Comparison of ENCODE assay signal across 9 cellular contexts in the genomic region with DNA sequence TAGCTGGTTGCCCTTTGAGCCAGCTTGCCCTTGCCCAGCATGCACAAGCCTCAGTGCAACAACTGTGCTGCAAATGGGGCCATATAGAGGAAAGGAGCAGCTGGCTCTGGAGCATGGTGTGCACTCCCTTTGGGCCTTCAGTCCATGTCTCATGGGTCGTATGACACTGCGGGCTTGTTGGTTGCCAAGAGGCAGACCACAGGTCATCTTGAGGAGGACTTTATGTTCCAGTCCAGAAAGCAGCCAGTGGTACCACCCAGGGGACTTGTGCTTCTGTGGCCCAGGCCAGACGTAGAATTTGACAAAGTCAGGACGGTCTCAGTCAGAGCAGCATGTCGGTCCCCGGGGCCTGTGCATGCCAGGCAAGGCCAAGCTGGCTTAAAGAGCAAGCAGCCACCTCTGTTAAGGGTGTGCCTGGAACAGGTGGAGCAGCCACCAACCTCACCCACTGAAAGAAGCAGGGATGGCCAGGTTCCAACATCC. TPM values are rescaled to one million over a fixed set of nuclear protein-coding genes. Genes with fewer than 3 reads are reported as not detected.
DNase-seq lines count a peak whose midpoint lies in the region; ATAC-seq and TF ChIP-seq lines count a peak whose summit lies in the region.
"Not testable (repeated sequence)": the region's sequence is repeated elsewhere in the genome, so short reads cannot be mapped to it uniquely, and the experiment has no call there.
"Had no signal": no experiment of that assay in that cellular context is flagged by ENCODE, and none has a peak within 500 bp of the region (broad histone marks: within the 10 kb centered on the region; RNA-seq: fewer than 3 reads in every experiment).

No MANE protein-coding gene starts in this region.

- H3K27ac ChIP-seq in RWPE2 (ENCODE audit: poor library complexity, severe bottlenecking); lower lobe of right lung; upper lobe of left lung: not testable (repeated sequence)

- TF ChIP-seq POLR2A in upper lobe of left lung (IDR thresholded peaks at IDR 0.05) = not testable (repeated sequence)

- not testable (repeated sequence) for TF ChIP-seq CTCF in RWPE2 (IDR thresholded peaks at IDR 0.05; ENCODE audit: poor library complexity, severe bottlenecking); lower lobe of right lung (IDR thresholded peaks at IDR 0.05); upper lobe of left lung (IDR thresholded peaks at IDR 0.05)

- not testable (repeated sequence) for H3K36me3 Mint-ChIP-seq in central memory CD8-positive, alpha-beta T cell (ENCODE audit: insufficient read depth); stimulated activated effector memory CD8-positive, alpha-beta T cell treated with anti-CD3 and anti-CD28 coated beads, Interleukin-12 subunit alpha, Interleukin-12 subunit beta, amount 100 ng/mL, for 72 hours

- ATAC-seq in RWPE2 (ENCODE audit: low read depth) (peak; percentile 29; the same call in 1 of the 3 replicates), lower lobe of right lung (peak; percentile 49 to 52), upper lobe of left lung (ENCODE audit: low FRiP score in 2 of 2) (peak; percentile 59 to 92)
- ATAC-seq in central memory CD8-positive, alpha-beta T cell (replicated peaks; ENCODE audit: extremely low read depth, poor library complexity, severe bottlenecking) = peak; percentile 32
- ATAC-seq in stimulated activated effector memory CD8-positive, alpha-beta T cell treated with anti-CD3 and anti-CD28 coated beads, Interleukin-12 subunit alpha, Interleukin-12 subunit beta, amount 100 ng/mL, for 72 hours = peak; percentile 57

- WGBS in upper lobe of left lung, 2 donors = 90 to 93% methylated on average over 2 of the region's 6 CpGs

- not testable (repeated sequence) for TF ChIP-seq EP300 in upper lobe of left lung (IDR thresholded peaks at IDR 0.05)

- H3K4me1 ChIP-seq in RWPE2 (ENCODE audit: insufficient read depth, poor library complexity, severe bottlenecking); lower lobe of right lung; upper lobe of left lung: not testable (repeated sequence)

- H3K27me3 ChIP-seq in RWPE2 (ENCODE audit: insufficient read depth, poor library complexity, severe bottlenecking); lower lobe of right lung (ENCODE audit: low read depth); upper lobe of left lung: not testable (repeated sequence)

- H3K9me3 Mint-ChIP-seq in central memory CD8-positive, alpha-beta T cell; stimulated activated effector memory CD8-positive, alpha-beta T cell treated with anti-CD3 and anti-CD28 coated beads, Interleukin-12 subunit alpha, Interleukin-12 subunit beta, amount 100 ng/mL, for 72 hours: not testable (repeated sequence)

- not testable (repeated sequence) for H3K4me3 Mint-ChIP-seq in central memory CD8-positive, alpha-beta T cell; stimulated activated effector memory CD8-positive, alpha-beta T cell treated with anti-CD3 and anti-CD28 coated beads, Interleukin-12 subunit alpha, Interleukin-12 subunit beta, amount 100 ng/mL, for 72 hours

- H3K4me1 Mint-ChIP-seq in central memory CD8-positive, alpha-beta T cell; stimulated activated effector memory CD8-positive, alpha-beta T cell treated with anti-CD3 and anti-CD28 coated beads, Interleukin-12 subunit alpha, Interleukin-12 subunit beta, amount 100 ng/mL, for 72 hours: not testable (repeated sequence)

- DNase-seq in RWPE2 (ENCODE audit: low spot score); central memory CD8-positive, alpha-beta T cell (ENCODE audit: low spot score in 2 of 2); lower lobe of right lung; stimulated activated effector memory CD8-positive, alpha-beta T cell treated with anti-CD3 and anti-CD28 coated beads, Interleukin-12 subunit alpha, Interleukin-12 subunit beta, amount 100 ng/mL, for 72 hours (ENCODE audit: low spot score in 2 of 2); upper lobe of left lung: not testable (repeated sequence)

- H3K27ac Mint-ChIP-seq in central memory CD8-positive, alpha-beta T cell (ENCODE audit: low read depth); stimulated activated effector memory CD8-positive, alpha-beta T cell treated with anti-CD3 and anti-CD28 coated beads, Interleukin-12 subunit alpha, Interleukin-12 subunit beta, amount 100 ng/mL, for 72 hours: not testable (repeated sequence)

- not testable (repeated sequence) for H3K27me3 Mint-ChIP-seq in central memory CD8-positive, alpha-beta T cell

- H3K36me3 ChIP-seq in RWPE2 (ENCODE audit: low read depth); lower lobe of right lung; upper lobe of left lung: not testable (repeated sequence)

- H3K9me3 ChIP-seq in RWPE2 (ENCODE audit: severe bottlenecking); lower lobe of right lung; upper lobe of left lung: not testable (repeated sequence)

- intact Hi-C loops in lower lobe of right lung (cut with DNase I) = not testable (repeated sequence)

- not testable (repeated sequence) for H3K4me3 ChIP-seq in RWPE2 (ENCODE audit: severe bottlenecking); lower lobe of right lung; upper lobe of left lung

RNA-seq across cellular contexts. Expression of gene POTEH, which starts 49.1 kb away (rescaled TPM):
- total RNA-seq in lower lobe of right lung = not detected
- total RNA-seq in upper lobe of left lung = not detected
- total RNA-seq: A673; CD4-positive, alpha-beta memory T cell; CD4-positive, CD25-positive, alpha-beta regulatory T cell; CD8-positive, alpha-beta memory T cell had no signal
